ENCODE assay signal across 16 cellular contexts in genomic region chr11:134750619-134751018, GRCh38.
DNase-seq lines count a peak whose midpoint lies in the region; ATAC-seq and TF ChIP-seq lines count a peak whose summit lies in the region.
"Had no signal": no experiment of that assay in that cellular context is flagged by ENCODE, and none has a peak within 500 bp of the region (broad histone marks: within the 10 kb centered on the region; RNA-seq: fewer than 3 reads in every experiment).

No MANE protein-coding gene starts in this region.

- no peak overlapping the region for H3K27ac Mint-ChIP-seq in osteocyte (ENCODE audit: unreplicated experiment)
- H3K27ac Mint-ChIP-seq: CD4-positive, alpha-beta T cell; H9; IgD-negative memory B cell had no signal

- H3K9me3 Mint-ChIP-seq in osteocyte (ENCODE audit: unreplicated experiment), result peaks cover 16% of the 10 kb centered on the region

- no peaks in the 10 kb centered on the region for H3K27me3 Mint-ChIP-seq in osteocyte (ENCODE audit: unreplicated experiment)

- no peaks in the 10 kb centered on the region for H3K4me1 ChIP-seq in tibial nerve

- ATAC-seq in HG02678 (IDR thresholded peaks at IDR 0.05; ENCODE audit: unreplicated experiment), result no peak

- TF ChIP-seq CTCF in coronary artery (IDR thresholded peaks at IDR 0.05), result no peak
- TF ChIP-seq CTCF in osteocyte (IDR thresholded peaks at IDR 0.05), result no peak
- TF ChIP-seq CTCF in GM10248 (IDR thresholded peaks at IDR 0.05; ENCODE audit: control extremely low read depth, extremely low read depth, low read depth, missing control alignments), result no peak
- TF ChIP-seq CTCF in tibial nerve (IDR thresholded peaks at IDR 0.05), result no peak

- H3K27ac ChIP-seq in coronary artery (no peak overlapping the region), tibial nerve (no peak overlapping the region)
- H3K27ac ChIP-seq: 22Rv1 had no signal

- no peak overlapping the region for H3K4me3 Mint-ChIP-seq in osteocyte (ENCODE audit: unreplicated experiment)
- H3K4me3 Mint-ChIP-seq: CD4-positive, alpha-beta T cell; H9; IgD-negative memory B cell had no signal

- DNase-seq in activated CD8-positive, alpha-beta memory T cell treated with anti-CD3 and anti-CD28 coated beads, Interleukin-2, amount 50 U/mL, for 48 hours, result peak; percentile 25
- no peak for DNase-seq in activated CD8-positive, alpha-beta memory T cell treated with anti-CD3 and anti-CD28 coated beads for 24 hours
- DNase-seq in coronary artery (ENCODE audit: low spot score) (peak; percentile 29), osteocyte (ENCODE audit: extremely low spot score, unreplicated experiment) (peak; percentile 34), GM10248 (ENCODE audit: extremely low spot score) (no peak), tibial nerve (ENCODE audit: low spot score in 2 of 2) (no peak)
- no peak for DNase-seq in activated CD4-positive, alpha-beta T cell treated with anti-CD3 and anti-CD28 coated beads for 4 hours
- DNase-seq: DMS153, DND-41, GDM1, GOT3, H9 had no signal

- TF ChIP-seq POLR2A in tibial nerve (IDR thresholded peaks at IDR 0.05), result no peak

- no peak overlapping the region for H3K4me3 ChIP-seq in coronary artery
- H3K4me3 ChIP-seq in tibial nerve, result no peak overlapping the region

- no peaks in the 10 kb centered on the region for H3K27me3 ChIP-seq in tibial nerve

- peaks cover 2% of the 10 kb centered on the region for H3K4me1 Mint-ChIP-seq in osteocyte (ENCODE audit: unreplicated experiment)
- H3K4me1 Mint-ChIP-seq: IgD-negative memory B cell had no signal

- H3K9me3 ChIP-seq in tibial nerve, result peaks cover 0 to 9% (median 0%) of the 10 kb centered on the region in 4 donors

- no peak for TF ChIP-seq EP300 in tibial nerve (IDR thresholded peaks at IDR 0.05)

- WGBS in tibial nerve, 2 donors, result 85 to 94% methylated on average over 2 of the region's 2 CpGs

- CTCF ChIA-PET in GM10248 (lab: Yijun Ruan, JAX), result no interaction called here

- POLR2A ChIA-PET in GM10248 (lab: Yijun Ruan, JAX), result no interaction called here

- H3K36me3 Mint-ChIP-seq in osteocyte (ENCODE audit: unreplicated experiment), result no peaks in the 10 kb centered on the region
- H3K36me3 Mint-ChIP-seq: IgD-negative memory B cell had no signal

- H3K36me3 ChIP-seq in tibial nerve, result no peaks in the 10 kb centered on the region

Comparison
In these comparisons a context has a peak if more than half of its experiments do, and no peak if none do; other contexts are left out.
1. DNase-seq: peak in activated CD8-positive, alpha-beta memory T cell treated with anti-CD3 and anti-CD28 coated beads, Interleukin-2, amount 50 U/mL, for 48 hours (single experiment), coronary artery (single experiment) and osteocyte (single experiment); none in activated CD8-positive, alpha-beta memory T cell treated with anti-CD3 and anti-CD28 coated beads for 24 hours (single experiment), GM10248 (single experiment), tibial nerve (0 of 2) and activated CD4-positive, alpha-beta T cell treated with anti-CD3 and anti-CD28 coated beads for 4 hours (0 of 2).